Comparison of ENCODE assay signal across 6 cellular contexts in the genomic region with DNA sequence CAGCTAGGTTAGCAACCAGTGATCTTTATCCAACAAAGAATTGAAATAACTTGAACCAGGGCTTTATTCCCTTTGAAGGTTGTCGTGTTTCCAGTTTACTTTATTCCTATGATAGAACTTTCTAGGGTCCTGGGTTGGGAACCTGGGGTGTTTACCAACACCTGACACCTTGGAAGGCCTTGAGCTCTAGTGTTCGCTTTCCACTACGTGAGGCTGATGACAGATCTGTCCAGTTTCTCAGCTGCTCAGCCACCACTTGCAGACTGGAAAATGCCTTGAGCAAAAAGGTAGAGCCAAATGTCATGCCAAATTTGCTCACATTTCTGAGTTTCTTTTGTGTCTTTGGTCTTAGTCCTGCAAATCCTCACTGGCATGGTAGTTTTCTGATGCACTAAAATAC.
"Had no signal": no experiment of that assay in that cellular context is flagged by ENCODE, and none has a peak within 500 bp of the region (broad histone marks: within the 10 kb centered on the region; RNA-seq: fewer than 3 reads in every experiment).

No MANE protein-coding gene starts in this region.

- H2AFZ ChIP-seq: GM23338 had no signal

- ATAC-seq: GM23338, K562 had no signal

- H3K4me3 ChIP-seq: GM23338, K562 had no signal

- DNase-seq: H9, HCEC 1CT, IMR-90 had no signal

- H3K4me2 ChIP-seq: GM23338 had no signal

- H3K27ac ChIP-seq: HL-60 had no signal
